ENCODE assay signal across 9 cellular contexts in genomic region chr1:3452866-3453175, GRCh38. TPM values are rescaled to one million over a fixed set of nuclear protein-coding genes. Genes with fewer than 3 reads are reported as not detected.
"Had no signal": no experiment of that assay in that cellular context is flagged by ENCODE, and none has a peak within 500 bp of the region (broad histone marks: within the 10 kb centered on the region; RNA-seq: fewer than 3 reads in every experiment).

No MANE protein-coding gene starts in this region.

- H3K27me3 ChIP-seq: hepatocyte, right lobe of liver had no signal

- H3K36me3 Mint-ChIP-seq: activated naive CD4-positive, alpha-beta T cell treated with anti-CD3 and anti-CD28 coated beads, Interleukin-2, amount 50 U/mL, for 72 hours; brain had no signal

- H3K9me3 ChIP-seq: right lobe of liver, thoracic aorta had no signal

- H3K4me1 Mint-ChIP-seq: activated CD8-positive, alpha-beta memory T cell treated with anti-CD3 and anti-CD28 coated beads, Interleukin-2, amount 10 ng/mL, durations not matched to agents 7 days and 5 days had no signal

- H3K4me3 ChIP-seq: hepatocyte, right lobe of liver, thoracic aorta had no signal

- H3K9me3 Mint-ChIP-seq: activated T-cell treated with anti-CD3 and anti-CD28 coated beads, Interleukin-2, amount 50 U/mL, for 24 hours had no signal

- H3K27ac Mint-ChIP-seq: activated CD8-positive, alpha-beta memory T cell treated with anti-CD3 and anti-CD28 coated beads, Interleukin-2, amount 10 ng/mL, durations not matched to agents 7 days and 5 days; activated naive CD4-positive, alpha-beta T cell treated with anti-CD3 and anti-CD28 coated beads, Interleukin-2, amount 50 U/mL, for 72 hours; activated T-cell treated with anti-CD3 and anti-CD28 coated beads, Interleukin-2, amount 50 U/mL, for 24 hours; stimulated activated naive CD8-positive, alpha-beta T cell treated with anti-CD3 and anti-CD28 coated beads, Interleukin-15, Interleukin-2, amounts not matched to agents 100 ng/mL and 50 ng/mL, for 24 hours had no signal

- H3K4me3 Mint-ChIP-seq: activated CD8-positive, alpha-beta memory T cell treated with anti-CD3 and anti-CD28 coated beads, Interleukin-2, amount 10 ng/mL, durations not matched to agents 7 days and 5 days; activated T-cell treated with anti-CD3 and anti-CD28 coated beads, Interleukin-2, amount 50 U/mL, for 24 hours; stimulated activated naive CD8-positive, alpha-beta T cell treated with anti-CD3 and anti-CD28 coated beads, Interleukin-15, Interleukin-2, amounts not matched to agents 100 ng/mL and 50 ng/mL, for 24 hours had no signal

- H3K36me3 ChIP-seq: right lobe of liver, thoracic aorta had no signal

- H3K27ac ChIP-seq: right lobe of liver, thoracic aorta had no signal

RNA-seq across cellular contexts. Expression of gene ARHGEF16, which starts 1.6 kb away (rescaled TPM):
- total RNA-seq: activated CD8-positive, alpha-beta memory T cell treated with anti-CD3 and anti-CD28 coated beads, Interleukin-2, amount 10 ng/mL, durations not matched to agents 7 days and 5 days; T-helper 2 cell treated with Interferon-gamma antibody and Interleukin-4, amounts not matched to agents 100 ng/mL and 5 ng/mL, for 36 hours had no signal
